Comparison of ENCODE assay signal across 8 cellular contexts in genomic region chr10:102643346-102644065, GRCh38. TPM values are rescaled to one million over a fixed set of nuclear protein-coding genes. Genes with fewer than 3 reads are reported as not detected.
DNase-seq lines count a peak whose midpoint lies in the region; TF ChIP-seq lines count a peak whose summit lies in the region.

No MANE protein-coding gene starts in this region.

- H3K36me3 ChIP-seq in BJ (ENCODE audit: control insufficient read depth, insufficient read depth, low read length) (peaks cover 1% of the 10 kb centered on the region; the same call in 1 of the 2 replicates), esophagus squamous epithelium (no peaks in the 10 kb centered on the region), mucosa of stomach (ENCODE audit: control insufficient read depth, insufficient read depth, low read length) (peaks cover 2% of the 10 kb centered on the region), suprapubic skin (no peaks in the 10 kb centered on the region)

- H3K36me3 Mint-ChIP-seq in activated T-cell treated with anti-CD3 and anti-CD28 coated beads, Interleukin-2, amount 50 U/mL, for 24 hours (ENCODE audit: low read depth), result peaks cover 39% of the 10 kb centered on the region

- peak overlapping the region; percentile 85 for H3K4me3 Mint-ChIP-seq in activated T-cell treated with anti-CD3 and anti-CD28 coated beads, Interleukin-2, amount 50 U/mL, for 24 hours

- peak overlapping the region; percentile 99 for H3K9ac ChIP-seq in mucosa of stomach (ENCODE audit: low read length)

- no peak for TF ChIP-seq EP300 in suprapubic skin (IDR thresholded peaks at IDR 0.05)

- H3K4me1 ChIP-seq in esophagus squamous epithelium (peaks cover 24 to 40% (median 25%) of the 10 kb centered on the region in 3 donors), mucosa of stomach (ENCODE audit: control insufficient read depth, insufficient read depth, low read length) (peaks cover 24% of the 10 kb centered on the region), suprapubic skin (peaks cover 30% of the 10 kb centered on the region)

- peak overlapping the region; percentile 93 for H3K27ac Mint-ChIP-seq in activated T-cell treated with anti-CD3 and anti-CD28 coated beads, Interleukin-2, amount 50 U/mL, for 24 hours

- no peaks in the 10 kb centered on the region for H3K27me3 ChIP-seq in BJ (ENCODE audit: control insufficient read depth, insufficient read depth, low read length)
- no peaks in the 10 kb centered on the region for H3K27me3 ChIP-seq in esophagus squamous epithelium
- no peaks in the 10 kb centered on the region for H3K27me3 ChIP-seq in mucosa of stomach (ENCODE audit: control insufficient read depth, insufficient read depth, low read length)
- H3K27me3 ChIP-seq in suprapubic skin, result no peaks in the 10 kb centered on the region

- CTCF ChIA-PET in BJ (lab: Yijun Ruan, JAX), result interaction anchor here (1.4 to 3.5 kb wide), 6 partner anchors 35 to 141 kb away, joined by 4 to 24 read pairs (median 8); partner anchors contain the start of genes ACTR1A, ARL3 and SUFU

- peak in 2 of 4 donors; percentile 60 to 87 for TF ChIP-seq POLR2A in esophagus squamous epithelium (IDR thresholded peaks at IDR 0.05)
- peak in 1 of 2 donors; percentile 57 for TF ChIP-seq POLR2A in suprapubic skin (IDR thresholded peaks at IDR 0.05)

- DNase-seq in BJ (ENCODE audit: low read depth) (no peak), H4 (ENCODE audit: low spot score) (peak; percentile 58), NCI-H748 (lab: John Stamatoyannopoulos, UW; ENCODE audit: unreplicated experiment) (peak; percentile 74), esophagus squamous epithelium (lab: John Stamatoyannopoulos, UW) (no peak), suprapubic skin (ENCODE audit: low spot score in 2 of 2) (peak in 1 of 2 donors; percentile 91), GOT3 (lab: John Stamatoyannopoulos, UW) (no peak)
- DNase-seq in activated T-cell treated with anti-CD3 and anti-CD28 coated beads, Interleukin-2, amount 50 U/mL, for 24 hours, result peak; percentile 82

- no peaks in the 10 kb centered on the region for H3K9me3 Mint-ChIP-seq in activated T-cell treated with anti-CD3 and anti-CD28 coated beads, Interleukin-2, amount 50 U/mL, for 24 hours

- peak overlapping the region; percentile 97 to 100 (median 99) for H3K27ac ChIP-seq in esophagus squamous epithelium
- peak overlapping the region; percentile 99 for H3K27ac ChIP-seq in suprapubic skin

- H3K4me3 ChIP-seq in BJ (ENCODE audit: low read depth, low read length) (peak overlapping the region; percentile 87), esophagus squamous epithelium (peak overlapping the region; percentile 85 to 94 (median 90)), mucosa of stomach (ENCODE audit: low read length) (peak overlapping the region; percentile 77), suprapubic skin (peak overlapping the region; percentile 73)

- POLR2A ChIA-PET in BJ (lab: Charles Lee), result no interaction called here

- peaks cover 33% of the 10 kb centered on the region for H3K4me1 Mint-ChIP-seq in activated T-cell treated with anti-CD3 and anti-CD28 coated beads, Interleukin-2, amount 50 U/mL, for 24 hours (ENCODE audit: low read depth)

- intact Hi-C loops in esophagus squamous epithelium (cut with DNase I), result no loop called here

- WGBS in esophagus squamous epithelium, 2 donors, result 1% methylated on average over 17 to 45 of the region's 76 CpGs
- under 1% methylated on average over 56 of the region's 76 CpGs for WGBS in suprapubic skin

- H3K27me3 Mint-ChIP-seq in activated T-cell treated with anti-CD3 and anti-CD28 coated beads, Interleukin-2, amount 50 U/mL, for 24 hours, result no peaks in the 10 kb centered on the region

- TF ChIP-seq CTCF in BJ (IDR thresholded peaks at IDR 0.05; ENCODE audit: insufficient read depth, low read depth, low read length) (no peak), esophagus squamous epithelium (IDR thresholded peaks at IDR 0.05) (peak in 1 of 6 experiments; percentile 4), suprapubic skin (IDR thresholded peaks at IDR 0.05) (no peak)

- H3K9me3 ChIP-seq in esophagus squamous epithelium (no peaks in the 10 kb centered on the region), mucosa of stomach (ENCODE audit: control insufficient read depth, low read length) (no peaks in the 10 kb centered on the region), suprapubic skin (no peaks in the 10 kb centered on the region)

RNA-seq across cellular contexts. Expression of gene TRIM8, which starts 0.8 kb away (rescaled TPM):
- 60.4 and 105 TPM in 2 replicates for polyA plus RNA-seq in BJ (2011; rRNA removed)
- polyA minus RNA-seq in BJ (2011; rRNA and poly(A)+ RNA removed), result 45.1 and 46.2 TPM in 2 replicates
- total RNA-seq in H4 (2014; rRNA removed; shearing (Covaris generic)), result 15.8 and 18.5 TPM in 2 replicates
- total RNA-seq in esophagus squamous epithelium, result 10 to 100 TPM; 27.6 to 75.9 (median 48.8) TPM
- total RNA-seq in suprapubic skin, result 100 to 1,000 TPM in 2 of 4 donors, 10 to 100 TPM in 2; 73.1 to 113 (median 96.1) TPM

Comparison
In these comparisons a context has a peak if more than half of its experiments do, and no peak if none do; other contexts are left out.
1. DNase-seq: peak in H4 (single experiment), NCI-H748 (single experiment) and activated T-cell treated with anti-CD3 and anti-CD28 coated beads, Interleukin-2, amount 50 U/mL, for 24 hours (single experiment); none in BJ (single experiment), esophagus squamous epithelium (single experiment) and GOT3 (single experiment).
2. Peak in every context shown above with its lines, with median percentiles within 50 percentile points of each other: H3K4me3 ChIP-seq.